26 cellular contexts compared by ENCODE assay signal in the genomic region with DNA sequence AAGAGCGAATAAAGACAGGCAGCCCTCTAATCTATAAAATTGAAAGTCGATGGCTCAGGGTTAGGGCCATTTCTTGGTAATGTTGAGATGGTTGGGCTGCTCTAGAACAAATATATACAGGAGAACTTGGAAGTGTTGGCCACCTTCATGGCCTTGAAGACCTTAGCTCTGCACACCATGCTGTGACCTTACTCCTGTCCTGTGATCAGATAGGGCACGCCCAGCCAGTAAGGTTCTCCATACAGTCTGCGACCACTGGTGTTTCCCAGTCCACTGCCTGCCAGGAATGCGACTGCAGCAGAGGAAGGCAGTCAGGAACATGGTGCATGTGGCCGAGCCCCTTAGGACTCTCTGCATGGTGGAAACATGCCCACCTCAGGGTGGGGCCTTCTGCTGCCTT.
"Had no signal": no experiment of that assay in that cellular context is flagged by ENCODE, and none has a peak within 500 bp of the region (broad histone marks: within the 10 kb centered on the region; RNA-seq: fewer than 3 reads in every experiment).

No MANE protein-coding gene starts in this region.

- ATAC-seq: effector memory CD8-positive, alpha-beta T cell; esophagus mucosa; gastroesophageal sphincter; heart right ventricle; left cardiac atrium; left lung; left ventricle myocardium superior had no signal

- H3K4me1 ChIP-seq: colonic mucosa had no signal

- H3K36me3 ChIP-seq: colonic mucosa, esophagus squamous epithelium, gastroesophageal sphincter, heart right ventricle had no signal

- H3K27me3 ChIP-seq: colonic mucosa, esophagus squamous epithelium, gastroesophageal sphincter, heart right ventricle, left lung had no signal

- H3K4me3 ChIP-seq: colonic mucosa, esophagus squamous epithelium, gastroesophageal sphincter, heart right ventricle, left lung, lung had no signal

- FAIRE-seq: endometrium, islet of Langerhans, keratinocyte had no signal

- H3K9me3 ChIP-seq: colonic mucosa, esophagus squamous epithelium, gastroesophageal sphincter, heart right ventricle, left lung had no signal

- DNase-seq: colonic mucosa; cortex of kidney; effector CD8-positive, alpha-beta T cell; effector memory CD8-positive, alpha-beta T cell; endodermal cell; erythroblast; esophagus squamous epithelium; foreskin fibroblast; foreskin melanocyte; glutamatergic neuron; head of caudate nucleus; heart right ventricle; hippocampal formation; left cardiac atrium; left lung; left ventricle myocardium superior; mammary epithelial cell; mesendoderm; midbrain had no signal

- H3K27ac ChIP-seq: colonic mucosa, epithelial cell of prostate, esophagus squamous epithelium, gastroesophageal sphincter, heart right ventricle, left lung had no signal
